ENCODE assay signal across 8 cellular contexts in genomic region chr3:11641316-11641682, GRCh38. TPM values are rescaled to one million over a fixed set of nuclear protein-coding genes. Genes with fewer than 3 reads are reported as not detected.
A peak's percentile ranks its signal among the peaks of the same experiment; 100 is the strongest.
DNase-seq lines count a peak whose midpoint lies in the region; ATAC-seq and TF ChIP-seq lines count a peak whose summit lies in the region.

No MANE protein-coding gene starts in this region.

- peaks cover 12% of the 10 kb centered on the region for H3K9me1 ChIP-seq in IMR-90 (ENCODE audit: insufficient read depth, low read length)

- H2AFZ ChIP-seq in IMR-90 (replicated peaks; ENCODE audit: low read length, poor library complexity) = no peak overlapping the region

- DNase-seq in AG04450 (ENCODE audit: low read depth, low spot score) (peak; percentile 48), IMR-90 (peak; percentile 77), cardiac fibroblast (ENCODE audit: low read depth in 2 of 2) (peak in 1 of 2 donors; percentile 50), putamen (ENCODE audit: low spot score) (no peak), NCI-H1436 treated with DMSO at 0.1 percent for 48 hours (lab: John Stamatoyannopoulos, UW) (no peak), ACHN (no peak)

- peak overlapping the region; percentile 92; the same call in 1 of the 2 replicates for H3K4me2 ChIP-seq in IMR-90 (ENCODE audit: low read depth, low read length)

- ATAC-seq in IMR-90 (ENCODE audit: low read depth) (peak; percentile 4; the same call in 1 of the 2 replicates), HG03442 (IDR thresholded peaks at IDR 0.05; ENCODE audit: unreplicated experiment) (no peak)

- H3K4me3 ChIP-seq in AG04450 (ENCODE audit: low read depth, low read length) (peak overlapping the region; percentile 94), IMR-90 (ENCODE audit: insufficient read depth, low read depth, low read length) (peak overlapping the region; percentile 90), cardiac fibroblast (replicated peaks in 1 of 2; ENCODE audit: low read depth in 2 of 2, low read length in 2 of 2) (peak overlapping the region; percentile 69 to 90), muscle layer of duodenum (ENCODE audit: low read depth in 1 of 2, low read length in 2 of 2) (peak overlapping the region; percentile 80 to 96)

- peak overlapping the region; percentile 82; the same call in 1 of the 2 replicates for H3K23ac ChIP-seq in IMR-90 (ENCODE audit: low read depth, low read length)

- H3K36me3 ChIP-seq in IMR-90 (ENCODE audit: control insufficient read depth, insufficient read depth, low read length) = peaks cover 10% of the 10 kb centered on the region
- H3K36me3 ChIP-seq in muscle layer of duodenum (ENCODE audit: control insufficient read depth in 1 of 2, insufficient read depth in 2 of 2, low read length in 2 of 2) = peaks cover 0 to 28% of the 10 kb centered on the region in 2 donors

- in situ Hi-C loops in IMR-90 (cut with MboI; ENCODE audit: low sequenced_read_pairs) = loop anchor here (10.0 kb wide), 1 partner anchor 76 kb away; no protein-coding TSS in a partner anchor
- in situ Hi-C loops in ACHN (cut with HindIII; ENCODE audit: low pct_ligation_motif_present, low pct_unique_long_range_greater_than_20kb, low sequenced_read_pairs) = loop anchor here (10.0 kb wide), 1 partner anchor 256 kb away; no protein-coding TSS in a partner anchor

- CTCF ChIA-PET in AG04450 (lab: Charles Lee) (interaction anchor here (0.6 to 1.3 kb wide), 4 partner anchors 20 to 273 kb away, joined by 3 to 8 read pairs (median 3); no protein-coding TSS in a partner anchor), IMR-90 (lab: Yijun Ruan, JAX) (interaction anchor here (0.6 to 0.7 kb wide), 5 partner anchors 85 to 907 kb away, joined by 3 to 7 read pairs (median 4); no protein-coding TSS in a partner anchor)

- H3K27me3 ChIP-seq in AG04450 (ENCODE audit: control insufficient read depth, insufficient read depth, low read length) (no peaks in the 10 kb centered on the region), IMR-90 (ENCODE audit: control insufficient read depth, insufficient read depth, low read length) (no peaks in the 10 kb centered on the region), muscle layer of duodenum (ENCODE audit: low read depth, low read length) (no peaks in the 10 kb centered on the region)

- no peaks in the 10 kb centered on the region for H3K9me3 ChIP-seq in AG04450 (ENCODE audit: control insufficient read depth, insufficient read depth, low read length)
- no peaks in the 10 kb centered on the region for H3K9me3 ChIP-seq in IMR-90 (ENCODE audit: control insufficient read depth, insufficient read depth, low read length)
- H3K9me3 ChIP-seq in muscle layer of duodenum (ENCODE audit: control insufficient read depth in 1 of 2, low read length in 2 of 2) = no peaks in the 10 kb centered on the region

- H2BK120ac ChIP-seq in IMR-90 (ENCODE audit: low read depth, low read length) = no peak overlapping the region; the same call in 1 of the 2 replicates

- TF ChIP-seq CTCF in AG04450 (IDR thresholded peaks at IDR 0.05; ENCODE audit: low read depth, low read length) = no peak
- no peak for TF ChIP-seq CTCF in IMR-90 (conservative IDR thresholded peaks at IDR 0.05; ENCODE audit: low read depth, low read length)
- no peak for TF ChIP-seq CTCF in cardiac fibroblast (IDR thresholded peaks at IDR 0.05; ENCODE audit: low read depth, low read length)

- H2AK5ac ChIP-seq in IMR-90 (ENCODE audit: low read depth, low read length) = no peak overlapping the region

- H4K8ac ChIP-seq in IMR-90 (ENCODE audit: low read depth in 2 of 2, low read length in 2 of 2) = no peak overlapping the region

- dilution Hi-C loops in IMR-90 (cut with HindIII; ENCODE audit: low sequenced_read_pairs, unreplicated experiment) = no loop called here

- H3K4me1 ChIP-seq in IMR-90 (ENCODE audit: control insufficient read depth, insufficient read depth, low read length) = peaks cover 26% of the 10 kb centered on the region
- H3K4me1 ChIP-seq in muscle layer of duodenum (ENCODE audit: control insufficient read depth in 1 of 2, insufficient read depth in 2 of 2, low read length in 2 of 2) = peaks cover 31 to 40% of the 10 kb centered on the region in 2 donors

- H4K91ac ChIP-seq in IMR-90 (ENCODE audit: insufficient read depth, low read depth, low read length) = no peak overlapping the region

- peak overlapping the region; percentile 96; the same call in 1 of the 2 replicates for H3K56ac ChIP-seq in IMR-90 (ENCODE audit: extremely low read depth, insufficient read depth, low read length)

- H3K4ac ChIP-seq in IMR-90 (ENCODE audit: low read depth, low read length) = peak overlapping the region; percentile 65; the same call in 1 of the 2 replicates

- H2BK5ac ChIP-seq in IMR-90 (ENCODE audit: low read depth, low read length, poor library complexity, severe bottlenecking) = peak overlapping the region; percentile 97

- peaks cover 9 to 35% of the 10 kb centered on the region in 2 experiments for H3K79me1 ChIP-seq in IMR-90 (ENCODE audit: low read depth in 1 of 2, low read length in 2 of 2)

- no peak for TF ChIP-seq POLR2A in IMR-90 (IDR thresholded peaks at IDR 0.05; ENCODE audit: low read depth, low read length)

- peaks cover 35% of the 10 kb centered on the region for H4K20me1 ChIP-seq in IMR-90 (ENCODE audit: insufficient read depth, low read length)

- no CpG with 5 or more reads among the region's 2 CpGs for WGBS in IMR-90 (ENCODE audit: extremely low coverage in 2 of 2, insufficient read length in 1 of 2), 2 experiments

- POLR2A ChIA-PET in AG04450 (lab: Yijun Ruan, JAX) = interaction anchor here (0.6 to 1.9 kb wide), 8 partner anchors 12 to 262 kb away, joined by 3 to 14 read pairs (median 4); no protein-coding TSS in a partner anchor
- POLR2A ChIA-PET in IMR-90 (lab: Charles Lee; ENCODE audit: unreplicated experiment) = interaction anchor here (0.6 kb wide), 1 partner anchor 158 kb away, joined by 3 read pairs; no protein-coding TSS in a partner anchor

- H3K27ac ChIP-seq in AG04450 (ENCODE audit: low read depth, low read length) (no peak overlapping the region), IMR-90 (ENCODE audit: insufficient read depth, low read length) (peak overlapping the region; percentile 100; the same call in 1 of the 2 replicates), muscle layer of duodenum (ENCODE audit: low read length) (peak overlapping the region; percentile 97)

- BruUV-seq in IMR-90 (replicated peaks; lab: Mats Ljungman, UMichigan) = no TSS peak

- no peak overlapping the region for H2AK9ac ChIP-seq in IMR-90 (replicated peaks; ENCODE audit: low read depth, low read length, poor library complexity)

- no peak overlapping the region; the same call in 1 of the 2 replicates for H4K5ac ChIP-seq in IMR-90 (ENCODE audit: low read depth, low read length)

- peak overlapping the region; percentile 2; the same call in 1 of the 2 replicates for H3K18ac ChIP-seq in IMR-90 (ENCODE audit: low read depth, low read length)

- no peak for TF ChIP-seq RAD21 in IMR-90 (IDR thresholded peaks at IDR 0.05; ENCODE audit: low read length)

- peak overlapping the region; percentile 90 for H3K14ac ChIP-seq in IMR-90 (replicated peaks; ENCODE audit: low read depth, low read length)

- H3K9ac ChIP-seq in IMR-90 (ENCODE audit: low read depth, low read length) = peak overlapping the region; percentile 99; the same call in 1 of the 2 replicates

- H2BK15ac ChIP-seq in IMR-90 (ENCODE audit: low read depth, low read length) = no peak overlapping the region; the same call in 2 of the 3 replicates

- intact Hi-C loops in IMR-90 (cut with micrococcal nuclease) = no loop called here

- H2BK20ac ChIP-seq in IMR-90 (ENCODE audit: low read depth, low read length) = no peak overlapping the region

TF ChIP-seq in IMR-90, 13 proteins besides CTCF, POLR2A, EP300 and RAD21:
- TF ChIP-seq BHLHE40 (IDR thresholded peaks at IDR 0.05; ENCODE audit: low read depth, low read length) = peak; percentile 30; the same call in 1 of the 2 replicates
- no peak for TF ChIP-seq USF2 (IDR thresholded peaks at IDR 0.05; ENCODE audit: low read depth, low read length)
- TF ChIP-seq MXI1 (IDR thresholded peaks at IDR 0.05; ENCODE audit: borderline replicate concordance, low read depth, low read length) = no peak
- TF ChIP-seq RCOR1 (IDR thresholded peaks at IDR 0.05; ENCODE audit: insufficient replicate concordance, low read length) = no peak

RNA-seq across cellular contexts. Expression of gene VGLL4, which starts 2.4 kb away (rescaled TPM):
- polyA plus RNA-seq in AG04450 (2011; rRNA removed) = 27.6 and 30.5 TPM in 2 replicates
- 37.8 and 42.7 TPM in 2 replicates for polyA minus RNA-seq in AG04450 (2011; rRNA and poly(A)+ RNA removed)
- total RNA-seq in IMR-90 (2012; rRNA removed) = 26.2 and 34.2 TPM in 2 replicates
- polyA plus RNA-seq in IMR-90 (2012; rRNA removed) = 35.4 and 45.8 TPM in 2 replicates
- polyA plus RNA-seq in IMR-90 (2012; cell fraction: cytosol; rRNA removed) = 36.0 and 50.5 TPM in 2 replicates
- polyA plus RNA-seq in IMR-90 (2012; cell fraction: nucleus; rRNA removed; ENCODE audit: low replicate concordance) = 72.1 and 93.1 TPM in 2 replicates

Comparison
In these comparisons a context has a peak if more than half of its experiments do, and no peak if none do; other contexts are left out.
1. DNase-seq: peak in AG04450 (single experiment) and IMR-90 (single experiment); none in putamen (single experiment), NCI-H1436 treated with DMSO at 0.1 percent for 48 hours (single experiment) and ACHN (single experiment).
2. Peak in every context shown above with its lines, with median percentiles within 50 percentile points of each other: H3K4me3 ChIP-seq.